8 cellular contexts compared by ENCODE assay signal in the genomic region with DNA sequence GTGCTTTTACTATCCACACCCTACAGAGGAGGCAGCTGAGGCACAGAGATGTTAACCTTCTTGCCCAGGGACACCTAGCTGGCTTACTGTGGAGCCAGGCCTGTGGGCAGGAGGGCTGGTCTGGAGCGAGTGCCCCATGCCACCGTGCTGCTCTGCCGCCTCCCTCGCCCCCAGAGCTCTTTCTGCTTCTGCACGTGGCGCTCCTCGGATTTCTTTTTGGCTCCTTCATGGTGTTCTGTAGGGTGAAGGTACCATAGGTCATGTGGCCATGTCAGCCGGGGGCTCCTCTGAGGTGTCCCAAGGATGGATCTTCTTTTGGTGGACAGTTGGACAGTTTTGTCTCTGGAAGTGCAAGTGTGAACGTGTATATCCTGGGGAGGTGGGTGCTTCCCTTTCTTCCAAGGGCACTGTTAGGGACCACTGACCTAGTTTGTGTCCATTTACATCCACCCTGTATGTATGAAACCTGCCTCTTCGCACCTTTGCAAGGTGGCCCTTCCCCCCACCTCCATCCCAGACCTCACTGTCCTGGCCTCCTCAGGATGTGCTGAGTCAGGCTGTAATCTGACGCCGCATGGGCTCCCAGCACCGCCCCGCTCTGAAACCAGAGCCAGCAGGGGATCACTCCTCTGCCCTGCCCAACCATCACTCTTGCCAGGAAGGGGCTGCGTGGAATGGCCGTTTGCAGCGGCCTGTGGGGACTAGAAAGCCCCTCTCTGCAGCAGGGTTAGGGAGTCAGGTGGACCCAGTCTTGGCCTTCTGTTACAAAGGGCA. TPM values are rescaled to one million over a fixed set of nuclear protein-coding genes. Genes with fewer than 3 reads are reported as not detected.
DNase-seq lines count a peak whose midpoint lies in the region; ATAC-seq lines count a peak whose summit lies in the region.

No MANE protein-coding gene starts in this region.

- peaks cover 5% of the 10 kb centered on the region for H3K4me1 ChIP-seq in iPS DF 6.9 (ENCODE audit: control insufficient read depth, insufficient read depth, low read length)

- ATAC-seq in GM21526 (IDR thresholded peaks at IDR 0.05; ENCODE audit: low FRiP score, unreplicated experiment) = no peak

- H3K4me3 Mint-ChIP-seq in activated T-helper 1 cell treated with anti-CD3 and anti-CD28 coated beads, Interleukin-12 subunit alpha, Interleukin-12 subunit beta, Interleukin-2, Interleukin-4 antibody, amounts not matched to agents 30 ng/mL and 10 ng/mL and 1 ng/mL, durations not matched to agents 14 hours and 24 hours and 36 hours = no peak overlapping the region

- intact Hi-C loops in activated T-helper 1 cell treated with anti-CD3 and anti-CD28 coated beads, Interleukin-12 subunit alpha, Interleukin-12 subunit beta, Interleukin-2, Interleukin-4 antibody, amounts not matched to agents 30 ng/mL and 10 ng/mL and 1 ng/mL, durations not matched to agents 14 hours and 24 hours and 36 hours (cut with micrococcal nuclease) = no loop called here

- no peak overlapping the region for H3K4me3 ChIP-seq in iPS DF 6.9 (ENCODE audit: low read length)

- WGBS in iPS DF 6.9 (ENCODE audit: insufficient coverage, insufficient read length) = no CpG with 5 or more reads among the region's 17 CpGs

- H3K27me3 ChIP-seq in iPS DF 6.9 (ENCODE audit: control insufficient read depth, insufficient read depth, low read length) = no peaks in the 10 kb centered on the region

- H3K4me1 Mint-ChIP-seq in activated T-helper 1 cell treated with anti-CD3 and anti-CD28 coated beads, Interleukin-12 subunit alpha, Interleukin-12 subunit beta, Interleukin-2, Interleukin-4 antibody, amounts not matched to agents 30 ng/mL and 10 ng/mL and 1 ng/mL, durations not matched to agents 14 hours and 24 hours and 36 hours (ENCODE audit: low read depth) = no peaks in the 10 kb centered on the region

- H3K36me3 ChIP-seq in iPS DF 6.9 (ENCODE audit: control insufficient read depth, insufficient read depth, low read length) = 0 out of 2 replicates have a peak, but pooled peaks cover 10% of the 10 kb centered on the region

- peak; percentile 35 for DNase-seq in DMS53 (lab: John Stamatoyannopoulos, UW)
- no peak for DNase-seq in DMS53 treated with DMSO at 0.1 percent for 48 hours (lab: John Stamatoyannopoulos, UW; ENCODE audit: unreplicated experiment)
- peak; percentile 66 for DNase-seq in amniotic stem cell (lab: John Stamatoyannopoulos, UW)
- peak; percentile 86 for DNase-seq in iPS DF 6.9 (ENCODE audit: low read depth, low spot score)
- no peak for DNase-seq in activated T-helper 1 cell treated with anti-CD3 and anti-CD28 coated beads, Interleukin-12 subunit alpha, Interleukin-12 subunit beta, Interleukin-2, Interleukin-4 antibody, amounts not matched to agents 30 ng/mL and 10 ng/mL and 1 ng/mL, durations not matched to agents 14 hours and 24 hours and 36 hours (ENCODE audit: low spot score)
- no peak for DNase-seq in D341Med (ENCODE audit: low spot score)

- H3K27ac ChIP-seq in iPS DF 6.9 (ENCODE audit: low read length) (no peak overlapping the region), temporal lobe (ENCODE audit: low read depth, low read length) (peak overlapping the region; percentile 92)

- no peaks in the 10 kb centered on the region for H3K27me3 Mint-ChIP-seq in activated T-helper 1 cell treated with anti-CD3 and anti-CD28 coated beads, Interleukin-12 subunit alpha, Interleukin-12 subunit beta, Interleukin-2, Interleukin-4 antibody, amounts not matched to agents 30 ng/mL and 10 ng/mL and 1 ng/mL, durations not matched to agents 14 hours and 24 hours and 36 hours (ENCODE audit: insufficient read depth)

- no peaks in the 10 kb centered on the region for H3K9me3 Mint-ChIP-seq in activated T-helper 1 cell treated with anti-CD3 and anti-CD28 coated beads, Interleukin-12 subunit alpha, Interleukin-12 subunit beta, Interleukin-2, Interleukin-4 antibody, amounts not matched to agents 30 ng/mL and 10 ng/mL and 1 ng/mL, durations not matched to agents 14 hours and 24 hours and 36 hours

- peaks cover 17% of the 10 kb centered on the region for H3K36me3 Mint-ChIP-seq in activated T-helper 1 cell treated with anti-CD3 and anti-CD28 coated beads, Interleukin-12 subunit alpha, Interleukin-12 subunit beta, Interleukin-2, Interleukin-4 antibody, amounts not matched to agents 30 ng/mL and 10 ng/mL and 1 ng/mL, durations not matched to agents 14 hours and 24 hours and 36 hours (ENCODE audit: low read depth)

- H3K9me3 ChIP-seq in iPS DF 6.9 (ENCODE audit: control insufficient read depth, insufficient read depth, low read length) = no peaks in the 10 kb centered on the region

- H3K27ac Mint-ChIP-seq in activated T-helper 1 cell treated with anti-CD3 and anti-CD28 coated beads, Interleukin-12 subunit alpha, Interleukin-12 subunit beta, Interleukin-2, Interleukin-4 antibody, amounts not matched to agents 30 ng/mL and 10 ng/mL and 1 ng/mL, durations not matched to agents 14 hours and 24 hours and 36 hours = no peak overlapping the region

RNA-seq across cellular contexts. Expression of gene POLR3H, which starts 31.7 kb away (rescaled TPM):
- total RNA-seq in temporal lobe = 20.4 TPM
- 51.8 and 52.0 TPM in 2 replicates for total RNA-seq in activated T-helper 1 cell treated with anti-CD3 and anti-CD28 coated beads, Interleukin-12 subunit alpha, Interleukin-12 subunit beta, Interleukin-2, Interleukin-4 antibody, amounts not matched to agents 30 ng/mL and 10 ng/mL and 1 ng/mL, durations not matched to agents 14 hours and 24 hours and 36 hours

RNA-seq across cellular contexts. Expression of gene ACO2, which starts 43.7 kb away (rescaled TPM):
- total RNA-seq in temporal lobe = 72.5 TPM
- total RNA-seq in activated T-helper 1 cell treated with anti-CD3 and anti-CD28 coated beads, Interleukin-12 subunit alpha, Interleukin-12 subunit beta, Interleukin-2, Interleukin-4 antibody, amounts not matched to agents 30 ng/mL and 10 ng/mL and 1 ng/mL, durations not matched to agents 14 hours and 24 hours and 36 hours = 99.1 and 101 TPM in 2 replicates

RNA-seq across cellular contexts. Expression of gene PHF5A, which starts 44.1 kb away (rescaled TPM):
- 25.6 TPM for total RNA-seq in temporal lobe
- total RNA-seq in activated T-helper 1 cell treated with anti-CD3 and anti-CD28 coated beads, Interleukin-12 subunit alpha, Interleukin-12 subunit beta, Interleukin-2, Interleukin-4 antibody, amounts not matched to agents 30 ng/mL and 10 ng/mL and 1 ng/mL, durations not matched to agents 14 hours and 24 hours and 36 hours = 83.7 and 96.8 TPM in 2 replicates

RNA-seq across cellular contexts. Expression of gene CSDC2, which starts 48.2 kb away (rescaled TPM):
- total RNA-seq in temporal lobe = 11.8 TPM
- not detected in 2 replicates for total RNA-seq in activated T-helper 1 cell treated with anti-CD3 and anti-CD28 coated beads, Interleukin-12 subunit alpha, Interleukin-12 subunit beta, Interleukin-2, Interleukin-4 antibody, amounts not matched to agents 30 ng/mL and 10 ng/mL and 1 ng/mL, durations not matched to agents 14 hours and 24 hours and 36 hours

Comparison
In these comparisons a context has a peak if more than half of its experiments do, and no peak if none do; other contexts are left out.
1. DNase-seq: peak in DMS53 (single experiment), amniotic stem cell (single experiment) and iPS DF 6.9 (single experiment); none in DMS53 treated with DMSO at 0.1 percent for 48 hours (single experiment), activated T-helper 1 cell treated with anti-CD3 and anti-CD28 coated beads, Interleukin-12 subunit alpha, Interleukin-12 subunit beta, Interleukin-2, Interleukin-4 antibody, amounts not matched to agents 30 ng/mL and 10 ng/mL and 1 ng/mL, durations not matched to agents 14 hours and 24 hours and 36 hours (single experiment) and D341Med (single experiment).